ENCODE assay signal across 10 cellular contexts in the genomic region with DNA sequence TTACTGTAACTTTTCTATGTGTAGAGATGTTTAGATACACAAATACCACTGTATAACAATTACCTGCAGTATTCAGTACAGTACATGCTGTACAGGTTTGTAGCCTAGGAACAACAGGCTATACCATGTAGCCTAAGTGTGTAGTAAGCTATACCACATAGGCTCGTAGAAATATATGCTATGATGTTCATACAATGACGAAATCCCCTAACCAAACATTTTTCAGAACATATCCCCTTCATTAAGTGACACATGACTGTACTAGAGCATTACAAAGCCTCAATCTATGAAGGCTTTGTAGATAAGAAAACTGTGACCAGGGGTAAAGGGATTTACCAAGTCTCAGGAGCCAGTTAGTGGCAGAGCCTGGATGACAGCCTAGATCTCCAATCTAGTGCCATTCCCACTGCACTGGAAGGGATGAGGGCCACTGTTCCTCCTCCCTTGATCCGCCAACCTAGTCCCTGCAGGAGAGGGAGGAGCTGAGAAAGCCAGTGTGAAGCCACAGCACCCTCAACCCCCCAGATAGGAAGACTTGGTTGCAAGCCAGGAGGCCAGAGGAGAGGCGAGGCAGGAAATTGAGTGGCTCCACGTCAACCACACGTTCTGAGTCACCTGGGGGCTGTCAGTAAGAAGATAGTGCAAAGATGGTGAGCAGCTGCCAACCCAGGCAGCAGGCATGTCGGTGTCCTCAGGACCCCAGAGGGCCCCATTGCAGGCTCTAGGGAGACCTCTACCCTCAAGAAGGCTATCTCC.
A peak's percentile ranks its signal among the peaks of the same experiment; 100 is the strongest.
DNase-seq lines count a peak whose midpoint lies in the region; ATAC-seq and TF ChIP-seq lines count a peak whose summit lies in the region.
"Had no signal": no experiment of that assay in that cellular context is flagged by ENCODE, and none has a peak within 500 bp of the region (broad histone marks: within the 10 kb centered on the region; RNA-seq: fewer than 3 reads in every experiment).

No MANE protein-coding gene starts in this region.

- CTCF ChIA-PET in CD8-positive, alpha-beta memory T cell (lab: Charles Lee): interaction anchor here (0.7 to 1.7 kb wide), 2 partner anchors 15 to 56 kb away, joined by 3 to 4 read pairs; no protein-coding TSS in a partner anchor

- TF ChIP-seq CTCF in RWPE2 (IDR thresholded peaks at IDR 0.05; ENCODE audit: poor library complexity, severe bottlenecking): no peak
- TF ChIP-seq CTCF in progenitor cell of endocrine pancreas (IDR thresholded peaks at IDR 0.05; ENCODE audit: unreplicated experiment): no peak

- peaks cover 29 to 46% (median 39%) of the 10 kb centered on the region in 3 donors for H3K4me1 Mint-ChIP-seq in CD8-positive, alpha-beta memory T cell
- peaks cover 4% of the 10 kb centered on the region for H3K4me1 Mint-ChIP-seq in progenitor cell of endocrine pancreas (ENCODE audit: low read depth)

- ATAC-seq in RWPE2 (ENCODE audit: low read depth) (peak; percentile 71), GM19397 (IDR thresholded peaks at IDR 0.05; ENCODE audit: unreplicated experiment) (no peak)

- peaks cover 21% of the 10 kb centered on the region for H3K4me1 ChIP-seq in CD8-positive, alpha-beta memory T cell (ENCODE audit: insufficient read depth, low read length)
- H3K4me1 ChIP-seq in RWPE2 (ENCODE audit: insufficient read depth, poor library complexity, severe bottlenecking): peaks cover 7% of the 10 kb centered on the region

- no peaks in the 10 kb centered on the region for H3K36me3 Mint-ChIP-seq in CD8-positive, alpha-beta memory T cell
- H3K36me3 Mint-ChIP-seq in progenitor cell of endocrine pancreas (ENCODE audit: insufficient read depth): no peaks in the 10 kb centered on the region

- peaks cover 0 to 13% of the 10 kb centered on the region in 2 donors for H3K27me3 Mint-ChIP-seq in CD8-positive, alpha-beta memory T cell
- peaks cover 3% of the 10 kb centered on the region for H3K27me3 Mint-ChIP-seq in progenitor cell of endocrine pancreas

- no peaks in the 10 kb centered on the region for H3K9me3 ChIP-seq in CD8-positive, alpha-beta memory T cell (ENCODE audit: low read length)
- H3K9me3 ChIP-seq in RWPE2 (ENCODE audit: severe bottlenecking): no peaks in the 10 kb centered on the region

- no peak overlapping the region for H3K4me3 ChIP-seq in CD8-positive, alpha-beta memory T cell (ENCODE audit: low read length)
- no peak overlapping the region for H3K4me3 ChIP-seq in RWPE2 (ENCODE audit: severe bottlenecking)
- H3K4me3 ChIP-seq: dorsolateral prefrontal cortex had no signal

- H3K27me3 ChIP-seq in CD8-positive, alpha-beta memory T cell (ENCODE audit: insufficient read depth, low read length, poor library complexity, severe bottlenecking): no peaks in the 10 kb centered on the region
- H3K27me3 ChIP-seq in RWPE2 (ENCODE audit: insufficient read depth, poor library complexity, severe bottlenecking): no peaks in the 10 kb centered on the region

- no peaks in the 10 kb centered on the region for H3K9me3 Mint-ChIP-seq in CD8-positive, alpha-beta memory T cell
- peaks cover 3% of the 10 kb centered on the region for H3K9me3 Mint-ChIP-seq in progenitor cell of endocrine pancreas (ENCODE audit: low read depth)

- POLR2A ChIA-PET in CD8-positive, alpha-beta memory T cell (lab: Charles Lee): interaction anchor here (0.6 to 1.6 kb wide), 4 partner anchors 15 to 227 kb away, joined by 3 to 7 read pairs (median 3); a partner anchor contains a TSS

- no peak overlapping the region for H3K27ac ChIP-seq in CD8-positive, alpha-beta memory T cell (ENCODE audit: low read depth, low read length)
- H3K27ac ChIP-seq in RWPE2 (ENCODE audit: poor library complexity, severe bottlenecking): peak overlapping the region; percentile 7
- H3K27ac ChIP-seq: dorsolateral prefrontal cortex had no signal

- H3K4me3 Mint-ChIP-seq in CD8-positive, alpha-beta memory T cell: peak overlapping the region; percentile 41 to 88 (median 64)
- no peak overlapping the region for H3K4me3 Mint-ChIP-seq in progenitor cell of endocrine pancreas (ENCODE audit: low read depth)

- H3K27ac Mint-ChIP-seq in CD8-positive, alpha-beta memory T cell: peak overlapping the region; percentile 71 to 98 (median 81)
- no peak overlapping the region for H3K27ac Mint-ChIP-seq in progenitor cell of endocrine pancreas

- no peaks in the 10 kb centered on the region for H3K36me3 ChIP-seq in CD8-positive, alpha-beta memory T cell (ENCODE audit: insufficient read depth, low read length)
- no peaks in the 10 kb centered on the region for H3K36me3 ChIP-seq in RWPE2 (ENCODE audit: low read depth)

- peak; percentile 48 to 90 (median 65) for DNase-seq in CD8-positive, alpha-beta memory T cell
- DNase-seq in RWPE2 (ENCODE audit: low spot score) (no peak), renal cortical epithelial cell (ENCODE audit: low read depth) (peak; percentile 47), DMS114 treated with DMSO at 0.1 percent for 48 hours (lab: John Stamatoyannopoulos, UW; ENCODE audit: unreplicated experiment) (no peak), progenitor cell of endocrine pancreas (ENCODE audit: low spot score, unreplicated experiment) (no peak), NCI-H146 treated with DMSO at 0.1 percent for 48 hours (lab: John Stamatoyannopoulos, UW; ENCODE audit: unreplicated experiment) (no peak)
- peak; percentile 63 for DNase-seq in activated effector memory CD4-positive, alpha-beta T cell treated with Interleukin-2 at 50 U/mL for 16 hours
- DNase-seq: DMS79 treated with DMSO at 0.1 percent for 48 hours, dorsolateral prefrontal cortex had no signal

Comparison
In these comparisons a context has a peak if more than half of its experiments do, and no peak if none do; other contexts are left out.
1. DNase-seq: peak in CD8-positive, alpha-beta memory T cell (5 of 5), activated effector memory CD4-positive, alpha-beta T cell treated with Interleukin-2 at 50 U/mL for 16 hours (single experiment) and renal cortical epithelial cell (single experiment); none in RWPE2 (single experiment), DMS114 treated with DMSO at 0.1 percent for 48 hours (single experiment), progenitor cell of endocrine pancreas (single experiment) and NCI-H146 treated with DMSO at 0.1 percent for 48 hours (single experiment).